33 cellular contexts compared by ENCODE assay signal in genomic region chr13:112113355-112113754, GRCh38. TPM values are rescaled to one million over a fixed set of nuclear protein-coding genes. Genes with fewer than 3 reads are reported as not detected.
A peak's percentile ranks its signal among the peaks of the same experiment; 100 is the strongest.
DNase-seq lines count a peak whose midpoint lies in the region; ATAC-seq and TF ChIP-seq lines count a peak whose summit lies in the region.
"Had no signal": no experiment of that assay in that cellular context is flagged by ENCODE, and none has a peak within 500 bp of the region (broad histone marks: within the 10 kb centered on the region; RNA-seq: fewer than 3 reads in every experiment).

No MANE protein-coding gene starts in this region.

- ATAC-seq in naive thymus-derived CD8-positive, alpha-beta T cell = no peak
- no peak for ATAC-seq in natural killer cell
- ATAC-seq: GM12878; right cardiac atrium; Right ventricle myocardium inferior; stimulated activated naive B cell treated with anti-CD40 and anti-IgM and Interleukin-4, amounts not matched to agents 10 μg/mL and 1 μg/mL and 100 μg/mL, for 72 hours had no signal

- H3K27ac ChIP-seq in colonic mucosa (peak overlapping the region; percentile 80), ascending aorta (no peak overlapping the region)
- H3K27ac ChIP-seq: BLaER1, esophagus squamous epithelium, left ventricle myocardium inferior, ovary, suprapubic skin, vagina had no signal

- H3K36me3 ChIP-seq in colonic mucosa = no peaks in the 10 kb centered on the region
- H3K36me3 ChIP-seq in ascending aorta = no peaks in the 10 kb centered on the region
- H3K36me3 ChIP-seq: BLaER1, esophagus squamous epithelium, HAP-1, left ventricle myocardium inferior, ovary, suprapubic skin, vagina had no signal

- H3K9me3 ChIP-seq in colonic mucosa (no peaks in the 10 kb centered on the region), ascending aorta (no peaks in the 10 kb centered on the region)
- H3K9me3 ChIP-seq: BLaER1, esophagus squamous epithelium, HAP-1, left ventricle myocardium inferior, ovary, suprapubic skin, vagina had no signal

- no peak overlapping the region for H3K27ac Mint-ChIP-seq in naive thymus-derived CD8-positive, alpha-beta T cell
- no peak overlapping the region for H3K27ac Mint-ChIP-seq in natural killer cell
- H3K27ac Mint-ChIP-seq: activated naive CD4-positive, alpha-beta T cell treated with anti-CD3 and anti-CD28 coated beads, Interleukin-2, amount 10 ng/mL, durations not matched to agents 7 days and 5 days; activated T-helper 1 cell treated with anti-CD3 and anti-CD28 coated beads, Interleukin-12 subunit alpha, Interleukin-12 subunit beta, Interleukin-2, Interleukin-4 antibody, amounts not matched to agents 30 ng/mL and 10 ng/mL and 1 ng/mL, durations not matched to agents 14 hours and 24 hours and 36 hours; endodermal cell; natural killer cell treated with Interleukin-12 subunit alpha and Interleukin-12 subunit beta and Interleukin-15 and Interleukin-18, amount 100 ng/mL, for 72 hours; stimulated activated naive B cell treated with anti-CD40 and anti-IgM and Interleukin-4, amounts not matched to agents 10 μg/mL and 1 μg/mL and 100 μg/mL, for 72 hours had no signal

- peaks cover 0 to 5% (median 0%) of the 10 kb centered on the region in 3 donors for H3K36me3 Mint-ChIP-seq in naive thymus-derived CD8-positive, alpha-beta T cell
- H3K36me3 Mint-ChIP-seq in natural killer cell = no peaks in the 10 kb centered on the region
- H3K36me3 Mint-ChIP-seq: activated naive CD4-positive, alpha-beta T cell treated with anti-CD3 and anti-CD28 coated beads, Interleukin-2, amount 10 ng/mL, durations not matched to agents 7 days and 5 days; stimulated activated naive B cell treated with anti-CD40 and anti-IgM and Interleukin-4, amounts not matched to agents 10 μg/mL and 1 μg/mL and 100 μg/mL, for 72 hours had no signal

- H3K4me3 ChIP-seq in colonic mucosa (no peak overlapping the region), ascending aorta (no peak overlapping the region)
- H3K4me3 ChIP-seq: BLaER1, esophagus squamous epithelium, GM12878, HAP-1, left ventricle myocardium inferior, ovary, suprapubic skin, vagina had no signal

- H3K4me3 Mint-ChIP-seq in naive thymus-derived CD8-positive, alpha-beta T cell = no peak overlapping the region
- no peak overlapping the region for H3K4me3 Mint-ChIP-seq in natural killer cell
- H3K4me3 Mint-ChIP-seq: activated naive CD4-positive, alpha-beta T cell treated with anti-CD3 and anti-CD28 coated beads, Interleukin-2, amount 10 ng/mL, durations not matched to agents 7 days and 5 days; activated T-helper 1 cell treated with anti-CD3 and anti-CD28 coated beads, Interleukin-12 subunit alpha, Interleukin-12 subunit beta, Interleukin-2, Interleukin-4 antibody, amounts not matched to agents 30 ng/mL and 10 ng/mL and 1 ng/mL, durations not matched to agents 14 hours and 24 hours and 36 hours; endodermal cell; natural killer cell treated with Interleukin-12 subunit alpha and Interleukin-12 subunit beta and Interleukin-15 and Interleukin-18, amount 100 ng/mL, for 72 hours; stimulated activated naive B cell treated with anti-CD40 and anti-IgM and Interleukin-4, amounts not matched to agents 10 μg/mL and 1 μg/mL and 100 μg/mL, for 72 hours had no signal

- intact Hi-C loops in colonic mucosa (cut with DNase I) = no loop called here
- intact Hi-C loops in ascending aorta (cut with DNase I) = no loop called here
- intact Hi-C loops in natural killer cell (cut with micrococcal nuclease) = no loop called here

- H3K9me3 Mint-ChIP-seq in naive thymus-derived CD8-positive, alpha-beta T cell = peaks cover 0 to 2% (median 0%) of the 10 kb centered on the region in 9 donors
- no peaks in the 10 kb centered on the region for H3K9me3 Mint-ChIP-seq in natural killer cell
- H3K9me3 Mint-ChIP-seq: activated naive CD4-positive, alpha-beta T cell treated with anti-CD3 and anti-CD28 coated beads, Interleukin-2, amount 10 ng/mL, durations not matched to agents 7 days and 5 days; activated T-helper 1 cell treated with anti-CD3 and anti-CD28 coated beads, Interleukin-12 subunit alpha, Interleukin-12 subunit beta, Interleukin-2, Interleukin-4 antibody, amounts not matched to agents 30 ng/mL and 10 ng/mL and 1 ng/mL, durations not matched to agents 14 hours and 24 hours and 36 hours; endodermal cell; natural killer cell treated with Interleukin-12 subunit alpha and Interleukin-12 subunit beta and Interleukin-15 and Interleukin-18, amount 100 ng/mL, for 72 hours; stimulated activated naive B cell treated with anti-CD40 and anti-IgM and Interleukin-4, amounts not matched to agents 10 μg/mL and 1 μg/mL and 100 μg/mL, for 72 hours had no signal

- DNase-seq in DMS153 (lab: John Stamatoyannopoulos, UW) (peak; percentile 79), LoVo (ENCODE audit: low spot score) (peak; percentile 78), NCI-H2227 treated with DMSO at 0.1 percent for 48 hours (lab: John Stamatoyannopoulos, UW) (peak; percentile 55), colonic mucosa (peak; percentile 52), ascending aorta (ENCODE audit: low spot score in 2 of 2) (no peak), natural killer cell (no peak), ureter (ENCODE audit: low spot score) (no peak)
- DNase-seq in naive thymus-derived CD8-positive, alpha-beta T cell = no peak
- DNase-seq: activated CD4-positive, alpha-beta T cell treated with anti-CD3 and anti-CD28 coated beads, Interleukin-2, amount 50 U/mL, for 1 hour; activated naive CD4-positive, alpha-beta T cell treated with anti-CD3 and anti-CD28 coated beads, Interleukin-2, amount 10 ng/mL, durations not matched to agents 7 days and 5 days; amygdala; cortex of kidney; esophagus squamous epithelium; left ventricle myocardium inferior; NCI-H1694; NCI-H524 treated with DMSO at 0.1 percent for 48 hours; OCI-M1; ovary; right cardiac atrium; stimulated activated CD4-positive, alpha-beta T cell treated with anti-CD3 and anti-CD28 coated beads, Interleukin-4, amount 100 ng/mL, for 1 hour; stimulated activated naive B cell treated with anti-CD40 and anti-IgM and Interleukin-4, amounts not matched to agents 10 μg/mL and 1 μg/mL and 100 μg/mL, for 72 hours; T1000 had no signal

- peak overlapping the region in 1 of 2 donors; percentile 42 for H3K9ac ChIP-seq in colonic mucosa (ENCODE audit: low read depth in 2 of 2, low read length in 2 of 2)
- H3K9ac ChIP-seq: BLaER1 had no signal

- no peaks in the 10 kb centered on the region for H3K4me1 Mint-ChIP-seq in naive thymus-derived CD8-positive, alpha-beta T cell
- H3K4me1 Mint-ChIP-seq in natural killer cell = peaks cover 0 to 6% of the 10 kb centered on the region in 2 donors
- H3K4me1 Mint-ChIP-seq: activated naive CD4-positive, alpha-beta T cell treated with anti-CD3 and anti-CD28 coated beads, Interleukin-2, amount 10 ng/mL, durations not matched to agents 7 days and 5 days; endodermal cell; stimulated activated naive B cell treated with anti-CD40 and anti-IgM and Interleukin-4, amounts not matched to agents 10 μg/mL and 1 μg/mL and 100 μg/mL, for 72 hours had no signal

- POLR2A ChIA-PET in naive thymus-derived CD8-positive, alpha-beta T cell (lab: Charles Lee) = no interaction called here

- no peak for TF ChIP-seq CTCF in colonic mucosa (IDR thresholded peaks at IDR 0.05)
- no peak for TF ChIP-seq CTCF in ascending aorta (IDR thresholded peaks at IDR 0.05)
- TF ChIP-seq CTCF in natural killer cell (IDR thresholded peaks at IDR 0.05) = no peak

- H3K27me3 ChIP-seq in colonic mucosa (no peaks in the 10 kb centered on the region), ascending aorta (no peaks in the 10 kb centered on the region)
- H3K27me3 ChIP-seq: ovary, vagina had no signal

- peaks cover 28 to 69% (median 62%) of the 10 kb centered on the region in 5 donors for H3K27me3 Mint-ChIP-seq in naive thymus-derived CD8-positive, alpha-beta T cell
- peaks cover 26 to 55% of the 10 kb centered on the region in 2 donors for H3K27me3 Mint-ChIP-seq in natural killer cell (ENCODE audit: low read depth in 2 of 2)

- H3K4me1 ChIP-seq in colonic mucosa (peaks cover 9% of the 10 kb centered on the region), ascending aorta (no peaks in the 10 kb centered on the region)
- H3K4me1 ChIP-seq: esophagus squamous epithelium, HAP-1, left ventricle myocardium inferior, suprapubic skin, vagina had no signal

RNA-seq across cellular contexts. Expression of gene SOX1, which starts 46.4 kb away (rescaled TPM):
- total RNA-seq in colonic mucosa = not detected
- not detected for total RNA-seq in naive thymus-derived CD8-positive, alpha-beta T cell
- not detected for polyA plus RNA-seq in naive thymus-derived CD8-positive, alpha-beta T cell
- total RNA-seq in ascending aorta = not detected
- total RNA-seq in natural killer cell = not detected
- total RNA-seq in ureter = not detected
- total RNA-seq: activated T-helper 1 cell treated with anti-CD3 and anti-CD28 coated beads, Interleukin-12 subunit alpha, Interleukin-12 subunit beta, Interleukin-2, Interleukin-4 antibody, amounts not matched to agents 30 ng/mL and 10 ng/mL and 1 ng/mL, durations not matched to agents 14 hours and 24 hours and 36 hours; bronchial epithelial cell; endodermal cell; GM12878; left ventricle myocardium inferior; MCF 10A; natural killer cell treated with Interleukin-12 subunit alpha and Interleukin-12 subunit beta and Interleukin-15 and Interleukin-18, amount 100 ng/mL, for 72 hours; ovary; right cardiac atrium; Right ventricle myocardium inferior; vagina had no signal
- polyA plus RNA-seq: GM12878, ovary, right cardiac atrium had no signal

Comparison
In these comparisons a context has a peak if more than half of its experiments do, and no peak if none do; other contexts are left out.
1. DNase-seq: peak in DMS153 (single experiment), LoVo (single experiment), NCI-H2227 treated with DMSO at 0.1 percent for 48 hours (single experiment) and colonic mucosa (single experiment); none in naive thymus-derived CD8-positive, alpha-beta T cell (0 of 10), ascending aorta (0 of 2), natural killer cell (single experiment) and ureter (single experiment).